ENCODE assay signal across 24 cellular contexts in genomic region chr1:219050268-219050917, GRCh38.
DNase-seq lines count a peak whose midpoint lies in the region; ATAC-seq, FAIRE-seq and TF ChIP-seq lines count a peak whose summit lies in the region.
"Had no signal": no experiment of that assay in that cellular context is flagged by ENCODE, and none has a peak within 500 bp of the region (broad histone marks: within the 10 kb centered on the region; RNA-seq: fewer than 3 reads in every experiment).

No MANE protein-coding gene starts in this region.

- H3K36me3 ChIP-seq in HepG2 (replicated peaks in 1 of 2; ENCODE audit: control insufficient read depth in 1 of 2, insufficient read depth in 2 of 2, low read length in 2 of 2): no peaks in the 10 kb centered on the region
- H3K36me3 ChIP-seq in right lobe of liver: no peaks in the 10 kb centered on the region
- H3K36me3 ChIP-seq in SJCRH30: no peaks in the 10 kb centered on the region
- H3K36me3 ChIP-seq in fibroblast of lung (ENCODE audit: control insufficient read depth, insufficient read depth, low read length): no peaks in the 10 kb centered on the region
- H3K36me3 ChIP-seq in osteoblast (ENCODE audit: insufficient read depth, low read length): no peaks in the 10 kb centered on the region
- H3K36me3 ChIP-seq: BLaER1 treated with 17β-estradiol and CSF1 and Interleukin-3, amounts not matched to agents 10 nM and 100 nM had no signal

- no peaks in the 10 kb centered on the region for H3K9me3 ChIP-seq in HepG2 (ENCODE audit: low read length)
- no peaks in the 10 kb centered on the region for H3K9me3 ChIP-seq in right lobe of liver
- H3K9me3 ChIP-seq in SJCRH30 (replicated peaks): no peaks in the 10 kb centered on the region
- no peaks in the 10 kb centered on the region for H3K9me3 ChIP-seq in fibroblast of lung (ENCODE audit: control insufficient read depth, insufficient read depth, low read depth, low read length)
- H3K9me3 ChIP-seq in osteoblast (ENCODE audit: low read depth, low read length): no peaks in the 10 kb centered on the region
- H3K9me3 ChIP-seq: A549; BLaER1 treated with 17β-estradiol and CSF1 and Interleukin-3, amounts not matched to agents 10 nM and 100 nM; Caco-2 had no signal

- no peak for TF ChIP-seq POLR2A in HepG2 (IDR thresholded peaks at IDR 0.05; ENCODE audit: insufficient read depth in 1 of 2, low read depth in 2 of 2, low read length in 2 of 2)
- no peak for TF ChIP-seq POLR2A in right lobe of liver (IDR thresholded peaks at IDR 0.05)

- in situ Hi-C loops in HepG2 (cut with HindIII; ENCODE audit: extremely low pct_ligation_motif_present, low pct_unique_long_range_greater_than_20kb): no loop called here

- no peaks in the 10 kb centered on the region for H3K36me3 Mint-ChIP-seq in activated naive CD8-positive, alpha-beta T cell treated with anti-CD3 and anti-CD28 coated beads, Interleukin-2, amount 50 U/mL, for 24 hours (ENCODE audit: low read depth)
- H3K36me3 Mint-ChIP-seq: CD8-positive, alpha-beta T cell had no signal

- no peak for FAIRE-seq in HepG2 (lab: Jason Lieb, UNC)
- FAIRE-seq: GM12878, GM12892, GM18507 had no signal

- no peaks in the 10 kb centered on the region for H3K4me1 Mint-ChIP-seq in activated naive CD8-positive, alpha-beta T cell treated with anti-CD3 and anti-CD28 coated beads, Interleukin-2, amount 50 U/mL, for 24 hours
- H3K4me1 Mint-ChIP-seq: B cell had no signal

- no peak overlapping the region for H3K4me3 ChIP-seq in HepG2 (replicated peaks in 1 of 3; ENCODE audit: insufficient read depth in 1 of 3, low read depth in 2 of 3, low read length in 3 of 3)
- H3K4me3 ChIP-seq in right lobe of liver: no peak overlapping the region
- H3K4me3 ChIP-seq in SJCRH30: no peak overlapping the region
- H3K4me3 ChIP-seq in fibroblast of lung (replicated peaks in 1 of 4; ENCODE audit: control extremely low read depth in 1 of 4, insufficient read depth in 1 of 4, low read depth in 3 of 4, low read length in 4 of 4): no peak overlapping the region
- no peak overlapping the region for H3K4me3 ChIP-seq in osteoblast (ENCODE audit: insufficient read depth, low read length)
- H3K4me3 ChIP-seq: A549; BLaER1 treated with 17β-estradiol and CSF1 and Interleukin-3, amounts not matched to agents 10 nM and 100 nM; GM12878 had no signal

- WGBS in HepG2 (ENCODE audit: low lambda C conversion rate): 3% methylated on average over 5 of the region's 5 CpGs
- WGBS in right lobe of liver (ENCODE audit: insufficient coverage, low coverage, low lambda C conversion rate, missing lambda C conversion rate): 72% methylated on average over 5 of the region's 5 CpGs

- H3K9ac ChIP-seq in HepG2 (ENCODE audit: insufficient read depth, low read depth, low read length): no peak overlapping the region
- H3K9ac ChIP-seq in fibroblast of lung (ENCODE audit: insufficient read depth, low read length): no peak overlapping the region
- H3K9ac ChIP-seq: BLaER1 treated with 17β-estradiol and CSF1 and Interleukin-3, amounts not matched to agents 10 nM and 100 nM had no signal

- TF ChIP-seq CTCF in HepG2 (CRISPR knock-in tag; IDR thresholded peaks at IDR 0.05) (no peak), right lobe of liver (IDR thresholded peaks at IDR 0.05) (no peak), fibroblast of lung (conservative IDR thresholded peaks at IDR 0.05 in 1 of 2, IDR thresholded peaks at IDR 0.05 in 1 of 2; ENCODE audit: low read depth in 1 of 2, low read length in 2 of 2) (no peak), osteoblast (IDR thresholded peaks at IDR 0.05; ENCODE audit: extremely low read depth, low read depth, low read length) (no peak)

- no peak for ATAC-seq in HepG2
- ATAC-seq in right lobe of liver: no peak
- ATAC-seq in activated naive CD8-positive, alpha-beta T cell treated with anti-CD3 and anti-CD28 coated beads, Interleukin-2, amount 50 U/mL, for 24 hours: no peak
- ATAC-seq: A549; CD8-positive, alpha-beta T cell; GM12878 had no signal

- H4K20me1 ChIP-seq in HepG2 (ENCODE audit: insufficient read depth, low read length): no peaks in the 10 kb centered on the region
- no peaks in the 10 kb centered on the region for H4K20me1 ChIP-seq in fibroblast of lung (ENCODE audit: control insufficient read depth, extremely low read depth, insufficient read depth, low read length)
- no peaks in the 10 kb centered on the region for H4K20me1 ChIP-seq in osteoblast (ENCODE audit: insufficient read depth, low read length)
- H4K20me1 ChIP-seq: BLaER1 treated with 17β-estradiol and CSF1 and Interleukin-3, amounts not matched to agents 10 nM and 100 nM had no signal

- CTCF ChIA-PET in HepG2 (lab: Yijun Ruan, JAX; ENCODE audit: low intra/inter-chr PET ratio, low total read pairs): no interaction called here

- no peak overlapping the region for H3K27ac ChIP-seq in HepG2 (ENCODE audit: extremely low read length, insufficient read depth, low read length)
- no peak overlapping the region for H3K27ac ChIP-seq in right lobe of liver
- H3K27ac ChIP-seq in SJCRH30: peak overlapping the region; percentile 46; the same call in 1 of the 2 replicates
- no peak overlapping the region for H3K27ac ChIP-seq in fibroblast of lung (ENCODE audit: insufficient read depth, low read length)
- H3K27ac ChIP-seq in osteoblast (ENCODE audit: low read depth, low read length): no peak overlapping the region
- H3K27ac ChIP-seq: 22Rv1; A549; BLaER1 treated with 17β-estradiol and CSF1 and Interleukin-3, amounts not matched to agents 10 nM and 100 nM; C4-2B had no signal

- intact Hi-C loops in HepG2 (cut with micrococcal nuclease; ENCODE audit: unreplicated experiment): no loop called here
- intact Hi-C loops in right lobe of liver (cut with DNase I): no loop called here

- no peak for TF ChIP-seq EP300 in HepG2 (IDR thresholded peaks at IDR 0.05; ENCODE audit: low read depth in 2 of 2, low read length in 2 of 2)
- no peak for TF ChIP-seq EP300 in HepG2 (CRISPR knock-in tag; IDR thresholded peaks at IDR 0.05; ENCODE audit: borderline replicate concordance)

- no peak for TF ChIP-seq RAD21 in HepG2 (CRISPR knock-in tag; IDR thresholded peaks at IDR 0.05)

- no peaks in the 10 kb centered on the region for H3K4me1 ChIP-seq in HepG2 (ENCODE audit: insufficient read depth, low read length)
- H3K4me1 ChIP-seq in right lobe of liver: no peaks in the 10 kb centered on the region
- peaks cover 15% of the 10 kb centered on the region for H3K4me1 ChIP-seq in SJCRH30
- peaks cover 2% of the 10 kb centered on the region for H3K4me1 ChIP-seq in fibroblast of lung (ENCODE audit: control insufficient read depth, extremely low read depth, insufficient read depth, low read length)
- H3K4me1 ChIP-seq in osteoblast (ENCODE audit: insufficient read depth, low read length): no peaks in the 10 kb centered on the region
- H3K4me1 ChIP-seq: A549; BLaER1 treated with 17β-estradiol and CSF1 and Interleukin-3, amounts not matched to agents 10 nM and 100 nM; Caco-2 had no signal

- POLR2A ChIA-PET in HepG2 (lab: Yijun Ruan, JAX): no interaction called here

- no TSS peak for BruUV-seq in HepG2 (replicated peaks; lab: Mats Ljungman, UMichigan)

- H3K4me3 Mint-ChIP-seq in activated naive CD8-positive, alpha-beta T cell treated with anti-CD3 and anti-CD28 coated beads, Interleukin-2, amount 50 U/mL, for 24 hours: no peak overlapping the region
- H3K4me3 Mint-ChIP-seq: B cell; CD4-positive, alpha-beta T cell; CD8-positive, alpha-beta T cell had no signal

- H3K79me2 ChIP-seq in HepG2 (ENCODE audit: insufficient read depth, low read length) (no peaks in the 10 kb centered on the region), fibroblast of lung (ENCODE audit: control insufficient read depth, insufficient read depth, low read length) (no peaks in the 10 kb centered on the region), osteoblast (ENCODE audit: insufficient read depth, low read length) (no peaks in the 10 kb centered on the region)

- H2AFZ ChIP-seq in HepG2 (ENCODE audit: low read length): no peak overlapping the region
- peak overlapping the region; percentile 54 for H2AFZ ChIP-seq in fibroblast of lung (ENCODE audit: low read length)
- peak overlapping the region; percentile 16 for H2AFZ ChIP-seq in osteoblast (ENCODE audit: low read length)

- H3K9me3 Mint-ChIP-seq in activated naive CD8-positive, alpha-beta T cell treated with anti-CD3 and anti-CD28 coated beads, Interleukin-2, amount 50 U/mL, for 24 hours: no peaks in the 10 kb centered on the region
- H3K9me3 Mint-ChIP-seq: CD4-positive, alpha-beta T cell; CD8-positive, alpha-beta T cell had no signal

- H3K27me3 Mint-ChIP-seq in activated naive CD8-positive, alpha-beta T cell treated with anti-CD3 and anti-CD28 coated beads, Interleukin-2, amount 50 U/mL, for 24 hours: peaks cover 2% of the 10 kb centered on the region
- H3K27me3 Mint-ChIP-seq: B cell; CD4-positive, alpha-beta T cell had no signal

- H3K4me2 ChIP-seq in HepG2 (ENCODE audit: low read depth, low read length) (no peak overlapping the region), fibroblast of lung (ENCODE audit: extremely low read depth, insufficient read depth, low read length) (no peak overlapping the region), osteoblast (ENCODE audit: insufficient read depth, low read length) (no peak overlapping the region)
- H3K4me2 ChIP-seq: A549; BLaER1 treated with 17β-estradiol and CSF1 and Interleukin-3, amounts not matched to agents 10 nM and 100 nM had no signal

- DNase-seq in HepG2 (ENCODE audit: low spot score): no peak
- DNase-seq in right lobe of liver: no peak
- no peak for DNase-seq in SJCRH30
- no peak for DNase-seq in fibroblast of lung (ENCODE audit: low read depth in 2 of 2)
- no peak for DNase-seq in osteoblast (ENCODE audit: insufficient read length, low spot score, missing footprints)
- DNase-seq in NCI-H748 treated with DMSO at 0.1 percent for 48 hours (lab: John Stamatoyannopoulos, UW): no peak
- DNase-seq in activated naive CD8-positive, alpha-beta T cell treated with anti-CD3 and anti-CD28 coated beads, Interleukin-2, amount 50 U/mL, for 24 hours: no peak
- DNase-seq in HuH-7.5 (ENCODE audit: low spot score): no peak
- DNase-seq: AML-193; Caco-2; Calu3; CD4-positive, alpha-beta T cell; CD8-positive, alpha-beta T cell; DND-41; EL; GDM1 had no signal

- H3K27me3 ChIP-seq in HepG2 (ENCODE audit: control insufficient read depth in 1 of 2, insufficient read depth in 2 of 2, low read length in 2 of 2) (no peaks in the 10 kb centered on the region), right lobe of liver (no peaks in the 10 kb centered on the region), SJCRH30 (no peaks in the 10 kb centered on the region), fibroblast of lung (ENCODE audit: control insufficient read depth, insufficient read depth, low read length) (no peaks in the 10 kb centered on the region), osteoblast (ENCODE audit: insufficient read depth, low read length) (no peaks in the 10 kb centered on the region)
- H3K27me3 ChIP-seq: BLaER1 treated with 17β-estradiol and CSF1 and Interleukin-3, amounts not matched to agents 10 nM and 100 nM had no signal

- no peak overlapping the region for H3K27ac Mint-ChIP-seq in activated naive CD8-positive, alpha-beta T cell treated with anti-CD3 and anti-CD28 coated beads, Interleukin-2, amount 50 U/mL, for 24 hours
- H3K27ac Mint-ChIP-seq: B cell; CD4-positive, alpha-beta T cell; CD8-positive, alpha-beta T cell had no signal

TF ChIP-seq in HepG2, 621 proteins besides CTCF, POLR2A, EP300 and RAD21 (continues in another document):
- TF ChIP-seq SOX13 (IDR thresholded peaks at IDR 0.05) (no peak), SOX13 (CRISPR knock-in tag; conservative IDR thresholded peaks at IDR 0.05 in 1 of 2, IDR thresholded peaks at IDR 0.05 in 1 of 2) (no peak), RBM22 (optimal IDR thresholded peaks at IDR 0.05; ENCODE audit: low read length) (no peak)
